In the genomic region with DNA sequence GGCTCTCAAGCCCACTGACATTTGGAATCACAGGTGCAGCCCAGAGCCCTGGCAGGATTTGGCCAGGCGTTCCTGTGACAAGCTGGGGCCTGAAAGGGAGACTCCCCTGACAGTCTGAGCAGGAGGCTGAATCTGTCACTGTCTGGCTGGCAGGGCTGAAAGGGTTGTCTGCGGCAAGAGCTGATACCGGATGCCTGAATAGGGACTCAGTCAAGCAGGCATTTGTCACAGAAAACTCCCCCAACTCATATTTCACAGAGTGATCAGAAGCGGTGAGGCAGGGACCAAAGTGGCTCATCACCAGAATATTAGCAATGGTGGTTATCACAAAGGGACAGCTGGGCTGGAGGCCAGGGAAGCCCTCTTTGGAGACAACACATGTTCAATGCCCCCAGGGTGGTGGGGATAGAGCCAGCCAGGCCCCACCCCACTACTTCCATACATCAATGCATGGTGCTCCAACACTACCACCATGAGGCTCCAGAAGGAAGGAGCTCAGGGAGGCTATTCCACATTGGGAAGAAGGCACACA, we compare ENCODE assay signal across 16 cellular contexts.
DNase-seq lines count a peak whose midpoint lies in the region; ATAC-seq, FAIRE-seq and TF ChIP-seq lines count a peak whose summit lies in the region.
"Had no signal": no experiment of that assay in that cellular context is flagged by ENCODE, and none has a peak within 500 bp of the region (broad histone marks: within the 10 kb centered on the region; RNA-seq: fewer than 3 reads in every experiment).

No MANE protein-coding gene starts in this region.

- 30 to 41% (median 39%) methylated on average over 4 of the region's 4 CpGs for WGBS in heart left ventricle, 4 donors
- WGBS in mammary epithelial cell (ENCODE audit: low coverage, missing lambda C conversion rate), result 0% methylated on average over 3 of the region's 4 CpGs

- H3K4me1 ChIP-seq in heart left ventricle, result peaks cover 0 to 4% (median 0%) of the 10 kb centered on the region in 12 donors
- no peaks in the 10 kb centered on the region for H3K4me1 ChIP-seq in mammary epithelial cell (ENCODE audit: insufficient read depth, low read length)

- H3K36me3 ChIP-seq in heart left ventricle (no peaks in the 10 kb centered on the region), mammary epithelial cell (ENCODE audit: insufficient read depth, low read length) (no peaks in the 10 kb centered on the region)
- H3K36me3 ChIP-seq: cardiac muscle cell, MG63 had no signal

- POLR2A ChIA-PET in activated CD4-positive, alpha-beta T cell treated with anti-CD3 and anti-CD28 coated beads for 36 hours (lab: Charles Lee), result interaction anchor here (0.6 kb wide), 1 partner anchor 251 kb away, joined by 3 read pairs; no protein-coding TSS in a partner anchor
- POLR2A ChIA-PET in activated CD4-positive, alpha-beta memory T cell treated with anti-CD3 and anti-CD28 coated beads for 36 hours (lab: Charles Lee), result interaction anchor here (0.7 kb wide), 1 partner anchor 1318 kb away, joined by 3 read pairs; no protein-coding TSS in a partner anchor

- H3K4me1 Mint-ChIP-seq in activated CD4-positive, alpha-beta T cell treated with anti-CD3 and anti-CD28 coated beads for 36 hours, result no peaks in the 10 kb centered on the region
- H3K4me1 Mint-ChIP-seq in activated CD4-positive, alpha-beta memory T cell treated with anti-CD3 and anti-CD28 coated beads for 36 hours (ENCODE audit: low read depth), result no peaks in the 10 kb centered on the region
- H3K4me1 Mint-ChIP-seq: activated CD8-positive, alpha-beta memory T cell treated with anti-CD3 and anti-CD28 coated beads, Interleukin-2, amount 10 ng/mL, durations not matched to agents 7 days and 5 days; natural killer cell had no signal

- no peak overlapping the region for H2AFZ ChIP-seq in mammary epithelial cell (ENCODE audit: low read depth, low read length)

- ATAC-seq in heart left ventricle, result peak in 3 of 4 donors; percentile 60 to 68 (median 65)
- no peak for ATAC-seq in activated CD4-positive, alpha-beta T cell treated with anti-CD3 and anti-CD28 coated beads for 36 hours
- ATAC-seq: activated CD8-positive, alpha-beta memory T cell treated with anti-CD3 and anti-CD28 coated beads, Interleukin-2, amount 10 ng/mL, durations not matched to agents 7 days and 5 days; natural killer cell had no signal

- H3K9ac ChIP-seq in mammary epithelial cell (ENCODE audit: insufficient read depth, low read length), result no peak overlapping the region

- dilution Hi-C loops in mammary epithelial cell (cut with HindIII; ENCODE audit: low sequenced_read_pairs), result no loop called here

- H3K36me3 Mint-ChIP-seq in activated CD4-positive, alpha-beta T cell treated with anti-CD3 and anti-CD28 coated beads for 36 hours (ENCODE audit: low read depth), result no peaks in the 10 kb centered on the region
- H3K36me3 Mint-ChIP-seq in activated CD4-positive, alpha-beta memory T cell treated with anti-CD3 and anti-CD28 coated beads for 36 hours, result no peaks in the 10 kb centered on the region
- H3K36me3 Mint-ChIP-seq: activated CD8-positive, alpha-beta memory T cell treated with anti-CD3 and anti-CD28 coated beads, Interleukin-2, amount 10 ng/mL, durations not matched to agents 7 days and 5 days; activated naive CD8-positive, alpha-beta T cell; natural killer cell had no signal

- H3K79me2 ChIP-seq in mammary epithelial cell (ENCODE audit: insufficient read depth, low read length), result no peaks in the 10 kb centered on the region

- H3K27me3 ChIP-seq in heart left ventricle (no peaks in the 10 kb centered on the region), mammary epithelial cell (ENCODE audit: insufficient read depth, low read length) (no peaks in the 10 kb centered on the region)
- H3K27me3 ChIP-seq: cardiac muscle cell, MG63 had no signal

- no peaks in the 10 kb centered on the region for H3K27me3 Mint-ChIP-seq in activated CD4-positive, alpha-beta T cell treated with anti-CD3 and anti-CD28 coated beads for 36 hours
- no peaks in the 10 kb centered on the region for H3K27me3 Mint-ChIP-seq in activated CD4-positive, alpha-beta memory T cell treated with anti-CD3 and anti-CD28 coated beads for 36 hours
- H3K27me3 Mint-ChIP-seq: activated CD8-positive, alpha-beta memory T cell treated with anti-CD3 and anti-CD28 coated beads, Interleukin-2, amount 10 ng/mL, durations not matched to agents 7 days and 5 days; activated naive CD8-positive, alpha-beta T cell had no signal

- H3K27ac ChIP-seq in heart left ventricle (no peak overlapping the region), mammary epithelial cell (ENCODE audit: insufficient read depth, low read depth, low read length) (no peak overlapping the region)
- H3K27ac ChIP-seq: cardiac muscle cell, SK-N-MC had no signal

- TF ChIP-seq POLR2A in heart left ventricle (IDR thresholded peaks at IDR 0.05), result no peak

- in situ Hi-C loops in mammary epithelial cell (cut with MboI; ENCODE audit: low sequenced_read_pairs in 2 of 2), result no loop called here

- no peak overlapping the region for H3K27ac Mint-ChIP-seq in activated CD4-positive, alpha-beta T cell treated with anti-CD3 and anti-CD28 coated beads for 36 hours
- no peak overlapping the region for H3K27ac Mint-ChIP-seq in activated CD4-positive, alpha-beta memory T cell treated with anti-CD3 and anti-CD28 coated beads for 36 hours
- H3K27ac Mint-ChIP-seq: activated CD8-positive, alpha-beta memory T cell treated with anti-CD3 and anti-CD28 coated beads, Interleukin-2, amount 10 ng/mL, durations not matched to agents 7 days and 5 days; activated naive CD8-positive, alpha-beta T cell; natural killer cell had no signal

- H3K9me3 ChIP-seq in heart left ventricle, result no peaks in the 10 kb centered on the region
- no peaks in the 10 kb centered on the region for H3K9me3 ChIP-seq in mammary epithelial cell (replicated peaks; ENCODE audit: insufficient read depth, low read length)
- H3K9me3 ChIP-seq: MG63 had no signal

- no peak overlapping the region for H3K4me2 ChIP-seq in mammary epithelial cell (ENCODE audit: insufficient read depth, low read depth, low read length)

- no peak overlapping the region for H3K4me3 Mint-ChIP-seq in activated CD4-positive, alpha-beta T cell treated with anti-CD3 and anti-CD28 coated beads for 36 hours
- no peak overlapping the region for H3K4me3 Mint-ChIP-seq in activated CD4-positive, alpha-beta memory T cell treated with anti-CD3 and anti-CD28 coated beads for 36 hours
- H3K4me3 Mint-ChIP-seq: activated CD8-positive, alpha-beta memory T cell treated with anti-CD3 and anti-CD28 coated beads, Interleukin-2, amount 10 ng/mL, durations not matched to agents 7 days and 5 days; activated naive CD8-positive, alpha-beta T cell; natural killer cell had no signal

- no TSS peak for BruUV-seq in mammary epithelial cell (replicated peaks; lab: Mats Ljungman, UMichigan)

- DNase-seq in heart left ventricle (peak in 1 of 5 donors; percentile 24), cardiac septum (ENCODE audit: low spot score) (no peak), NCI-H69 (lab: John Stamatoyannopoulos, UW) (peak; percentile 98), iPS-NIHi11 (ENCODE audit: low spot score) (peak; percentile 10), urothelium cell line (ENCODE audit: low spot score) (no peak), mammary epithelial cell (no peak)
- no peak for DNase-seq in activated CD4-positive, alpha-beta T cell treated with anti-CD3 and anti-CD28 coated beads for 36 hours
- no peak for DNase-seq in activated CD4-positive, alpha-beta memory T cell treated with anti-CD3 and anti-CD28 coated beads for 36 hours
- DNase-seq: activated CD8-positive, alpha-beta memory T cell treated with anti-CD3 and anti-CD28 coated beads, Interleukin-2, amount 10 ng/mL, durations not matched to agents 7 days and 5 days; MG63; natural killer cell; NCI-H748 treated with DMSO at 0.1 percent for 48 hours had no signal

- no peak for FAIRE-seq in urothelium cell line (lab: Jason Lieb, UNC)
- FAIRE-seq: endothelial cell of umbilical vein had no signal

- TF ChIP-seq CTCF in heart left ventricle (IDR thresholded peaks at IDR 0.05), result no peak
- TF ChIP-seq CTCF in mammary epithelial cell (conservative IDR thresholded peaks at IDR 0.05 in 1 of 2, IDR thresholded peaks at IDR 0.05 in 1 of 2; ENCODE audit: extremely low read depth in 1 of 2, insufficient read depth in 1 of 2, low read depth in 1 of 2, low read length in 2 of 2), result no peak

- CTCF ChIA-PET in activated CD4-positive, alpha-beta T cell treated with anti-CD3 and anti-CD28 coated beads for 36 hours (lab: Charles Lee), result no interaction called here
- CTCF ChIA-PET in activated CD4-positive, alpha-beta memory T cell treated with anti-CD3 and anti-CD28 coated beads for 36 hours (lab: Charles Lee), result no interaction called here
- CTCF ChIA-PET in mammary epithelial cell (lab: Charles Lee; ENCODE audit: low non-redundant PET), result no interaction called here

- intact Hi-C loops in heart left ventricle (cut with DNase I) (no loop called here), cardiac septum (cut with DNase I) (no loop called here), mammary epithelial cell (cut with micrococcal nuclease) (no loop called here)
- intact Hi-C loops in activated CD4-positive, alpha-beta T cell treated with anti-CD3 and anti-CD28 coated beads for 36 hours (cut with DNase I, micrococcal nuclease), result no loop called here
- intact Hi-C loops in activated CD4-positive, alpha-beta memory T cell treated with anti-CD3 and anti-CD28 coated beads for 36 hours (cut with micrococcal nuclease), result no loop called here

- H4K20me1 ChIP-seq in mammary epithelial cell (ENCODE audit: insufficient read depth, low read length), result no peaks in the 10 kb centered on the region

- H3K4me3 ChIP-seq in heart left ventricle (no peak overlapping the region), mammary epithelial cell (replicated peaks in 1 of 3; ENCODE audit: insufficient read depth in 1 of 3, low read depth in 2 of 3, low read length in 3 of 3) (no peak overlapping the region)
- H3K4me3 ChIP-seq: cardiac muscle cell, MG63, SK-N-MC had no signal

- no peaks in the 10 kb centered on the region for H3K9me3 Mint-ChIP-seq in activated CD4-positive, alpha-beta T cell treated with anti-CD3 and anti-CD28 coated beads for 36 hours (ENCODE audit: low read depth)
- H3K9me3 Mint-ChIP-seq in activated CD4-positive, alpha-beta memory T cell treated with anti-CD3 and anti-CD28 coated beads for 36 hours, result no peaks in the 10 kb centered on the region

Comparison
In these comparisons a context has a peak if more than half of its experiments do, and no peak if none do; other contexts are left out.
1. DNase-seq: peak in NCI-H69 (single experiment) and iPS-NIHi11 (single experiment); none in cardiac septum (single experiment), activated CD4-positive, alpha-beta T cell treated with anti-CD3 and anti-CD28 coated beads for 36 hours (single experiment), activated CD4-positive, alpha-beta memory T cell treated with anti-CD3 and anti-CD28 coated beads for 36 hours (single experiment), urothelium cell line (single experiment) and mammary epithelial cell (single experiment).